Comparison of ENCODE assay signal across 9 cellular contexts in genomic region chr1:209672705-209673630, GRCh38. TPM values are rescaled to one million over a fixed set of nuclear protein-coding genes. Genes with fewer than 3 reads are reported as not detected.
A peak's percentile ranks its signal among the peaks of the same experiment; 100 is the strongest.
DNase-seq lines count a peak whose midpoint lies in the region; ATAC-seq, FAIRE-seq and TF ChIP-seq lines count a peak whose summit lies in the region.
"Had no signal": no experiment of that assay in that cellular context is flagged by ENCODE, and none has a peak within 500 bp of the region (broad histone marks: within the 10 kb centered on the region; RNA-seq: fewer than 3 reads in every experiment).

No MANE protein-coding gene starts in this region.

- no peaks in the 10 kb centered on the region for H3K9me3 ChIP-seq in endothelial cell of umbilical vein (replicated peaks; ENCODE audit: control insufficient read depth, insufficient read depth, low read length)
- no peaks in the 10 kb centered on the region for H3K9me3 ChIP-seq in prostate gland
- no peaks in the 10 kb centered on the region for H3K9me3 ChIP-seq in esophagus squamous epithelium
- H3K9me3 ChIP-seq: Peyer's patch had no signal

- H2AFZ ChIP-seq in endothelial cell of umbilical vein (ENCODE audit: low read depth, low read length): no peak overlapping the region

- intact Hi-C loops in endothelial cell of umbilical vein (cut with micrococcal nuclease) (loop anchor here (1.0 kb wide), 1 partner anchor 24 kb away; no protein-coding TSS in a partner anchor), prostate gland (cut with DNase I) (no loop called here), posterior cingulate gyrus (cut with DNase I) (no loop called here), esophagus squamous epithelium (cut with DNase I) (no loop called here)

- H3K4me1 Mint-ChIP-seq in endothelial cell (ENCODE audit: unreplicated experiment): peaks cover 33% of the 10 kb centered on the region

- BruUV-seq in endothelial cell of umbilical vein (replicated peaks; lab: Mats Ljungman, UMichigan): no TSS peak

- no peak overlapping the region for H3K4me2 ChIP-seq in endothelial cell of umbilical vein (ENCODE audit: insufficient read depth, low read length)

- H3K79me2 ChIP-seq in endothelial cell of umbilical vein (ENCODE audit: control insufficient read depth, insufficient read depth, low read length): no peaks in the 10 kb centered on the region

- no peaks in the 10 kb centered on the region for H4K20me1 ChIP-seq in endothelial cell of umbilical vein (replicated peaks; ENCODE audit: control insufficient read depth, extremely low read depth, insufficient read depth, low read length)

- no peaks in the 10 kb centered on the region for H3K36me3 ChIP-seq in endothelial cell of umbilical vein (ENCODE audit: control insufficient read depth in 2 of 2, extremely low read depth in 1 of 2, insufficient read depth in 2 of 2, low read length in 2 of 2)
- no peaks in the 10 kb centered on the region for H3K36me3 ChIP-seq in prostate gland
- no peaks in the 10 kb centered on the region for H3K36me3 ChIP-seq in esophagus squamous epithelium
- H3K36me3 ChIP-seq: Peyer's patch had no signal

- H3K4me3 Mint-ChIP-seq in endothelial cell (ENCODE audit: unreplicated experiment): no peak overlapping the region

- no peak overlapping the region for H3K27ac Mint-ChIP-seq in endothelial cell (ENCODE audit: unreplicated experiment)

- POLR2A ChIA-PET in endothelial cell of umbilical vein (lab: Charles Lee): interaction anchor here (1.5 kb wide), 1 partner anchor 24 kb away, joined by 4 read pairs; no protein-coding TSS in a partner anchor

- H3K9ac ChIP-seq in endothelial cell of umbilical vein (replicated peaks; ENCODE audit: extremely low read depth, insufficient read depth, low read length): no peak overlapping the region

- no peaks in the 10 kb centered on the region for H3K9me1 ChIP-seq in endothelial cell of umbilical vein (replicated peaks; ENCODE audit: control insufficient read depth, extremely low read depth, insufficient read depth, low read length)

- peak; percentile 49 for FAIRE-seq in endothelial cell of umbilical vein (lab: Jason Lieb, UNC)

- 83% methylated on average over 5 of the region's 5 CpGs for WGBS in prostate gland
- WGBS in esophagus squamous epithelium, 2 donors: 46 to 49% methylated on average over 5 of the region's 5 CpGs

- H3K27me3 ChIP-seq in endothelial cell of umbilical vein (ENCODE audit: control insufficient read depth in 2 of 2, insufficient read depth in 2 of 2, low read length in 2 of 2): peaks cover 32 to 56% of the 10 kb centered on the region in 2 experiments
- H3K27me3 ChIP-seq in prostate gland (replicated peaks; ENCODE audit: insufficient read depth): no peaks in the 10 kb centered on the region
- peaks cover 0 to 32% (median 0%) of the 10 kb centered on the region in 4 donors for H3K27me3 ChIP-seq in esophagus squamous epithelium
- H3K27me3 ChIP-seq: Peyer's patch had no signal

- no peak for TF ChIP-seq POLR2A in endothelial cell of umbilical vein (IDR thresholded peaks at IDR 0.05; ENCODE audit: low read depth, low read length)
- no peak for TF ChIP-seq POLR2A in prostate gland (IDR thresholded peaks at IDR 0.05)
- no peak for TF ChIP-seq POLR2A in esophagus squamous epithelium (IDR thresholded peaks at IDR 0.05)

- no peaks in the 10 kb centered on the region for H3K36me3 Mint-ChIP-seq in endothelial cell (ENCODE audit: low read depth, unreplicated experiment)

- peaks cover 6% of the 10 kb centered on the region for H3K4me1 ChIP-seq in endothelial cell of umbilical vein (ENCODE audit: control insufficient read depth, extremely low read depth, insufficient read depth, low read length)
- no peaks in the 10 kb centered on the region for H3K4me1 ChIP-seq in prostate gland (replicated peaks)
- peaks cover 28 to 49% (median 33%) of the 10 kb centered on the region in 3 donors for H3K4me1 ChIP-seq in esophagus squamous epithelium

- peaks cover 24% of the 10 kb centered on the region for H3K27me3 Mint-ChIP-seq in endothelial cell (ENCODE audit: unreplicated experiment)

- no peak for TF ChIP-seq CTCF in endothelial cell of umbilical vein (IDR thresholded peaks at IDR 0.05; ENCODE audit: extremely low read depth in 1 of 2, insufficient read depth in 1 of 2, low read depth in 1 of 2, low read length in 2 of 2)
- TF ChIP-seq CTCF in endothelial cell (IDR thresholded peaks at IDR 0.05; ENCODE audit: unreplicated experiment): no peak
- no peak for TF ChIP-seq CTCF in prostate gland (IDR thresholded peaks at IDR 0.05)
- no peak for TF ChIP-seq CTCF in esophagus squamous epithelium (IDR thresholded peaks at IDR 0.05)

- ATAC-seq in GM18519 (IDR thresholded peaks at IDR 0.05; ENCODE audit: low FRiP score, unreplicated experiment) (peak; percentile 88), GM21619 (IDR thresholded peaks at IDR 0.05; ENCODE audit: unreplicated experiment) (peak; percentile 90)

- DNase-seq in M059J (ENCODE audit: low read depth): peak; percentile 88
- no peak for DNase-seq in endothelial cell of umbilical vein (ENCODE audit: low read depth, low spot score)
- DNase-seq in endothelial cell (ENCODE audit: low spot score): no peak
- DNase-seq in prostate gland (ENCODE audit: low spot score): no peak
- DNase-seq in posterior cingulate gyrus: no peak
- DNase-seq in esophagus squamous epithelium (lab: John Stamatoyannopoulos, UW): no peak

- H3K9me3 Mint-ChIP-seq in endothelial cell (ENCODE audit: unreplicated experiment): no peaks in the 10 kb centered on the region

- dilution Hi-C loops in endothelial cell of umbilical vein (cut with MboI; ENCODE audit: extremely low pct_ligation_motif_present, low sequenced_read_pairs): no loop called here

- CTCF ChIA-PET in endothelial cell of umbilical vein (lab: Charles Lee): interaction anchor here (0.9 to 3.4 kb wide), 7 partner anchors 9 to 104 kb away, joined by 3 to 14 read pairs (median 4); no protein-coding TSS in a partner anchor

- no peak overlapping the region for H3K27ac ChIP-seq in endothelial cell of umbilical vein (ENCODE audit: insufficient read depth, low read depth, low read length)
- no peak overlapping the region for H3K27ac ChIP-seq in prostate gland
- peak overlapping the region in 2 of 4 donors; percentile 19 to 34 for H3K27ac ChIP-seq in esophagus squamous epithelium

- no peak overlapping the region for H3K4me3 ChIP-seq in endothelial cell of umbilical vein (replicated peaks in 1 of 3; ENCODE audit: insufficient read depth in 1 of 3, low read depth in 1 of 3, low read length in 3 of 3)
- H3K4me3 ChIP-seq in prostate gland: no peak overlapping the region
- no peak overlapping the region for H3K4me3 ChIP-seq in esophagus squamous epithelium
- H3K4me3 ChIP-seq: Peyer's patch had no signal

TF ChIP-seq in endothelial cell of umbilical vein, 7 proteins besides CTCF, POLR2A, EP300 and RAD21 (continues in another document):
- peak; percentile 38 for TF ChIP-seq FOS (IDR thresholded peaks at IDR 0.05; ENCODE audit: borderline replicate concordance, insufficient read depth, low read length)
- peak; percentile 50 for TF ChIP-seq MAX (IDR thresholded peaks at IDR 0.05; ENCODE audit: insufficient read depth, insufficient read length)
- no peak for TF ChIP-seq MYC (IDR thresholded peaks at IDR 0.05; ENCODE audit: low read depth, low read length)

RNA-seq across cellular contexts. Expression of gene G0S2, which starts 2.2 kb away (rescaled TPM):
- 267 and 322 TPM in 2 replicates for total RNA-seq in M059J (2014; rRNA removed; shearing (Covaris generic))
- total RNA-seq in endothelial cell of umbilical vein (1.9 TPM in 1 of 2 replicates, not detected in the other), endothelial cell (ENCODE audit: unreplicated experiment) (not detected), prostate gland (10 to 100 TPM; 13.3 to 46.4 TPM), esophagus squamous epithelium (10 to 100 TPM in 1 of 4 donors, 1 to 10 TPM in 3; 6.7 to 25.2 (median 7.1) TPM)
- polyA plus RNA-seq in endothelial cell of umbilical vein: 0.22 and 0.91 TPM in 2 replicates
- 1.5 and 1.8 TPM in 2 replicates for polyA plus RNA-seq in endothelial cell of umbilical vein (2011; cell fraction: cytosol; rRNA removed)
- 0.35 and 0.93 TPM in 2 replicates for polyA plus RNA-seq in endothelial cell of umbilical vein (2011; cell fraction: nucleus; rRNA removed)
- 5.7 and 21.7 TPM in 2 replicates for polyA plus RNA-seq in endothelial cell of umbilical vein (2012)
- polyA minus RNA-seq in endothelial cell of umbilical vein: not detected in 2 replicates
- polyA minus RNA-seq in endothelial cell of umbilical vein (2011; cell fraction: cytosol; rRNA and poly(A)+ RNA removed): not detected
- 0.53 TPM in 1 of 2 replicates, not detected in the other for polyA minus RNA-seq in endothelial cell of umbilical vein (2011; cell fraction: nucleus; rRNA and poly(A)+ RNA removed)

RNA-seq across cellular contexts. Expression of gene LAMB3, which starts 20.7 kb away (rescaled TPM):
- 31.5 and 62.2 TPM in 2 replicates for total RNA-seq in M059J (2014; rRNA removed; shearing (Covaris generic))
- total RNA-seq in endothelial cell of umbilical vein: 0.72 and 3.1 TPM in 2 replicates
- 1.3 and 2.6 TPM in 2 replicates for polyA plus RNA-seq in endothelial cell of umbilical vein
- 2.2 and 2.7 TPM in 2 replicates for polyA plus RNA-seq in endothelial cell of umbilical vein (2011; cell fraction: cytosol; rRNA removed)
- 4.4 and 7.0 TPM in 2 replicates for polyA plus RNA-seq in endothelial cell of umbilical vein (2011; cell fraction: nucleus; rRNA removed)
- 6.0 and 9.7 TPM in 2 replicates for polyA plus RNA-seq in endothelial cell of umbilical vein (2012)
- polyA minus RNA-seq in endothelial cell of umbilical vein: 2.5 and 2.7 TPM in 2 replicates
- polyA minus RNA-seq in endothelial cell of umbilical vein (2011; cell fraction: cytosol; rRNA and poly(A)+ RNA removed): 52.4 TPM
- polyA minus RNA-seq in endothelial cell of umbilical vein (2011; cell fraction: nucleus; rRNA and poly(A)+ RNA removed): 2.8 and 3.2 TPM in 2 replicates
- total RNA-seq in endothelial cell (ENCODE audit: unreplicated experiment): 0.21 TPM
- total RNA-seq in prostate gland: 10 to 100 TPM; 43.7 to 92.8 TPM
- total RNA-seq in esophagus squamous epithelium: 100 to 1,000 TPM in 3 of 4 donors, 10 to 100 TPM in 1; 65.4 to 121 (median 113) TPM

RNA-seq across cellular contexts. Expression of gene HSD11B1, which starts 31.7 kb away (rescaled TPM):
- total RNA-seq in M059J (2014; rRNA removed; shearing (Covaris generic)): 1.9 and 4.3 TPM in 2 replicates
- total RNA-seq in endothelial cell of umbilical vein (not detected in 2 replicates), endothelial cell (ENCODE audit: unreplicated experiment) (not detected), prostate gland (10 to 100 TPM in 1 of 2 donors, 1 to 10 TPM in 1; 9.3 to 29.1 TPM), esophagus squamous epithelium (1 to 10 TPM in 3 of 4 donors, not detected in 1; 1.5 to 5.9 (median 4.0) TPM)
- not detected in 2 replicates for polyA plus RNA-seq in endothelial cell of umbilical vein
- not detected in 2 replicates for polyA plus RNA-seq in endothelial cell of umbilical vein (2011; cell fraction: cytosol; rRNA removed)
- polyA plus RNA-seq in endothelial cell of umbilical vein (2011; cell fraction: nucleus; rRNA removed): not detected in 2 replicates
- polyA plus RNA-seq in endothelial cell of umbilical vein (2012): 0.13 TPM in 1 of 2 replicates, not detected in the other
- not detected in 2 replicates for polyA minus RNA-seq in endothelial cell of umbilical vein
- not detected for polyA minus RNA-seq in endothelial cell of umbilical vein (2011; cell fraction: cytosol; rRNA and poly(A)+ RNA removed)
- not detected in 2 replicates for polyA minus RNA-seq in endothelial cell of umbilical vein (2011; cell fraction: nucleus; rRNA and poly(A)+ RNA removed)
